Comparison of ENCODE assay signal across 16 cellular contexts in genomic region chr2:109339519-109339991, GRCh38.
DNase-seq lines count a peak whose midpoint lies in the region; ATAC-seq and TF ChIP-seq lines count a peak whose summit lies in the region.
"Had no signal": no experiment of that assay in that cellular context is flagged by ENCODE, and none has a peak within 500 bp of the region (broad histone marks: within the 10 kb centered on the region; RNA-seq: fewer than 3 reads in every experiment).

No MANE protein-coding gene starts in this region.

- intact Hi-C loops in IMR-90 (cut with micrococcal nuclease): loop anchor here (5.0 kb wide), 1 partner anchor 48 kb away; no protein-coding TSS in a partner anchor
- intact Hi-C loops in left lung (cut with DNase I): no loop called here

- peak overlapping the region; percentile 100 for H2AK5ac ChIP-seq in IMR-90 (ENCODE audit: low read depth, low read length)

- H2BK5ac ChIP-seq in IMR-90 (ENCODE audit: low read depth, low read length, poor library complexity, severe bottlenecking): peak overlapping the region; percentile 91

- BruUV-seq in IMR-90 (replicated peaks; lab: Mats Ljungman, UMichigan): no TSS peak

- peak overlapping the region; percentile 19 for H2AFZ ChIP-seq in IMR-90 (replicated peaks; ENCODE audit: low read length, poor library complexity)

- no CpG with 5 or more reads among the region's 7 CpGs for WGBS in IMR-90 (ENCODE audit: extremely low coverage in 2 of 2, insufficient read length in 1 of 2), 2 experiments

- H3K9me1 ChIP-seq in IMR-90 (ENCODE audit: insufficient read depth, low read length): peaks cover 50% of the 10 kb centered on the region

- H3K4ac ChIP-seq in IMR-90 (ENCODE audit: low read depth, low read length): peak overlapping the region; percentile 97

- H3K4me2 ChIP-seq in IMR-90 (ENCODE audit: low read depth, low read length): no peak overlapping the region

- H3K9me3 ChIP-seq in IMR-90 (ENCODE audit: control insufficient read depth, insufficient read depth, low read length) (no peaks in the 10 kb centered on the region), left lung (no peaks in the 10 kb centered on the region)
- H3K9me3 ChIP-seq: Caco-2 had no signal

- H3K14ac ChIP-seq in IMR-90 (replicated peaks; ENCODE audit: low read depth, low read length): peak overlapping the region; percentile 94

- H3K4me3 ChIP-seq in IMR-90 (ENCODE audit: insufficient read depth, low read depth, low read length) (no peak overlapping the region), left lung (no peak overlapping the region)
- H3K4me3 ChIP-seq: dorsolateral prefrontal cortex had no signal

- H3K36me3 ChIP-seq in IMR-90 (ENCODE audit: control insufficient read depth, insufficient read depth, low read length): no peaks in the 10 kb centered on the region
- no peaks in the 10 kb centered on the region for H3K36me3 ChIP-seq in left lung

- H2BK120ac ChIP-seq in IMR-90 (ENCODE audit: low read depth, low read length): peak overlapping the region; percentile 98

- DNase-seq in DMS79 treated with DMSO at 0.1 percent for 48 hours (lab: John Stamatoyannopoulos, UW) (peak; percentile 33), IMR-90 (peak; percentile 93), astrocyte of the hippocampus (ENCODE audit: low read depth, low spot score) (peak; percentile 48), left lung (peak in 1 of 2 donors; percentile 60), GM13977 (ENCODE audit: low spot score) (no peak), NCI-H1930 (lab: John Stamatoyannopoulos, UW) (no peak)
- DNase-seq in stimulated activated CD4-positive, alpha-beta T cell treated with anti-CD3 and anti-CD28 coated beads, Interleukin-12 subunit alpha, Interleukin-12 subunit beta, amount 100 ng/mL, for 4 hours: no peak
- DNase-seq: Caco-2, dorsolateral prefrontal cortex, left colon, MV-4-11, natural killer cell, NCI-H524 treated with DMSO at 0.1 percent for 48 hours, SHP77, substantia nigra had no signal

- peak overlapping the region; percentile 74 for H3K27ac ChIP-seq in IMR-90 (ENCODE audit: insufficient read depth, low read length)
- peak overlapping the region in 1 of 2 donors; percentile 58 for H3K27ac ChIP-seq in left lung
- H3K27ac ChIP-seq: dorsolateral prefrontal cortex had no signal

- peak overlapping the region; percentile 71; the same call in 1 of the 2 replicates for H3K56ac ChIP-seq in IMR-90 (ENCODE audit: extremely low read depth, insufficient read depth, low read length)

- H3K4me1 ChIP-seq in IMR-90 (ENCODE audit: control insufficient read depth, insufficient read depth, low read length) (peaks cover 32% of the 10 kb centered on the region), left lung (peaks cover 5 to 38% of the 10 kb centered on the region in 2 donors)
- H3K4me1 ChIP-seq: Caco-2 had no signal

- POLR2A ChIA-PET in IMR-90 (lab: Charles Lee; ENCODE audit: unreplicated experiment): no interaction called here

- H2AK9ac ChIP-seq in IMR-90 (replicated peaks; ENCODE audit: low read depth, low read length, poor library complexity): peak overlapping the region; percentile 88

- TF ChIP-seq CTCF in IMR-90 (conservative IDR thresholded peaks at IDR 0.05; ENCODE audit: low read depth, low read length) (no peak), left lung (IDR thresholded peaks at IDR 0.05) (no peak), GM13977 (IDR thresholded peaks at IDR 0.05; ENCODE audit: extremely low read depth, insufficient read depth, missing control alignments) (no peak)

- ATAC-seq in IMR-90 (ENCODE audit: low read depth): peak; percentile 82
- peak; percentile 83 for ATAC-seq in left lung
- no peak for ATAC-seq in HG02938 (IDR thresholded peaks at IDR 0.05; ENCODE audit: unreplicated experiment)
- ATAC-seq: left colon, natural killer cell had no signal

- H2BK20ac ChIP-seq in IMR-90 (ENCODE audit: low read depth, low read length): peak overlapping the region; percentile 96

- H3K79me1 ChIP-seq in IMR-90 (ENCODE audit: low read depth in 1 of 2, low read length in 2 of 2): peaks cover 60 to 98% of the 10 kb centered on the region in 2 experiments

- H4K8ac ChIP-seq in IMR-90 (ENCODE audit: low read depth in 2 of 2, low read length in 2 of 2): peak overlapping the region; percentile 58 to 89

- H3K27me3 ChIP-seq in IMR-90 (ENCODE audit: control insufficient read depth, insufficient read depth, low read length): no peaks in the 10 kb centered on the region
- no peaks in the 10 kb centered on the region for H3K27me3 ChIP-seq in left lung
- H3K27me3 ChIP-seq: dorsolateral prefrontal cortex had no signal

- dilution Hi-C loops in IMR-90 (cut with HindIII; ENCODE audit: low sequenced_read_pairs, unreplicated experiment): no loop called here

- peaks cover 14% of the 10 kb centered on the region; the same call in 1 of the 2 replicates for H4K20me1 ChIP-seq in IMR-90 (ENCODE audit: insufficient read depth, low read length)

- in situ Hi-C loops in IMR-90 (cut with MboI; ENCODE audit: low sequenced_read_pairs): loop anchor here (25.0 kb wide), 1 partner anchor 202 kb away; the partner anchor contains the start of gene SH3RF3
- in situ Hi-C loops in GM13977 (cut with MboI; ENCODE audit: low pct_unique_long_range_greater_than_20kb, low sequenced_read_pairs, unreplicated experiment): no loop called here

- H4K91ac ChIP-seq in IMR-90 (ENCODE audit: insufficient read depth, low read depth, low read length): peak overlapping the region; percentile 95

- H3K9ac ChIP-seq in IMR-90 (ENCODE audit: low read depth, low read length): no peak overlapping the region

- H3K18ac ChIP-seq in IMR-90 (ENCODE audit: low read depth, low read length): peak overlapping the region; percentile 41

- H2BK15ac ChIP-seq in IMR-90 (ENCODE audit: low read depth, low read length): peak overlapping the region; percentile 99; the same call in 2 of the 3 replicates

- peak overlapping the region; percentile 31 for H4K5ac ChIP-seq in IMR-90 (ENCODE audit: low read depth, low read length)

- peak; percentile 9; the same call in 1 of the 2 replicates for TF ChIP-seq RAD21 in IMR-90 (IDR thresholded peaks at IDR 0.05; ENCODE audit: low read length)

- CTCF ChIA-PET in IMR-90 (lab: Yijun Ruan, JAX): no interaction called here

- no peak for TF ChIP-seq POLR2A in IMR-90 (IDR thresholded peaks at IDR 0.05; ENCODE audit: low read depth, low read length)

- peak overlapping the region; percentile 78 for H3K23ac ChIP-seq in IMR-90 (ENCODE audit: low read depth, low read length)

TF ChIP-seq in IMR-90, 13 proteins besides CTCF, POLR2A, EP300 and RAD21:
- 0 out of 2 replicates have a peak, but pooled peaks have one; percentile 9 for TF ChIP-seq FOS (IDR thresholded peaks at IDR 0.05; ENCODE audit: low read depth, low read length)
- TF ChIP-seq RCOR1 (IDR thresholded peaks at IDR 0.05; ENCODE audit: insufficient replicate concordance, low read length): peak; percentile 81
- TF ChIP-seq RFX5 (IDR thresholded peaks at IDR 0.05; ENCODE audit: low read depth, low read length): no peak
- TF ChIP-seq USF2 (IDR thresholded peaks at IDR 0.05; ENCODE audit: low read depth, low read length): no peak
- TF ChIP-seq BHLHE40 (IDR thresholded peaks at IDR 0.05; ENCODE audit: low read depth, low read length): 0 out of 2 replicates have a peak, but pooled peaks have one; percentile 8
- TF ChIP-seq CEBPB (IDR thresholded peaks at IDR 0.05; ENCODE audit: low read depth, low read length): 0 out of 2 replicates have a peak, but pooled peaks have one; percentile 21

Comparison
In these comparisons a context has a peak if more than half of its experiments do, and no peak if none do; other contexts are left out.
1. DNase-seq: peak in DMS79 treated with DMSO at 0.1 percent for 48 hours (single experiment), IMR-90 (single experiment) and astrocyte of the hippocampus (single experiment); none in stimulated activated CD4-positive, alpha-beta T cell treated with anti-CD3 and anti-CD28 coated beads, Interleukin-12 subunit alpha, Interleukin-12 subunit beta, amount 100 ng/mL, for 4 hours (single experiment), GM13977 (single experiment) and NCI-H1930 (0 of 2).